8 cellular contexts compared by ENCODE assay signal in the genomic region with DNA sequence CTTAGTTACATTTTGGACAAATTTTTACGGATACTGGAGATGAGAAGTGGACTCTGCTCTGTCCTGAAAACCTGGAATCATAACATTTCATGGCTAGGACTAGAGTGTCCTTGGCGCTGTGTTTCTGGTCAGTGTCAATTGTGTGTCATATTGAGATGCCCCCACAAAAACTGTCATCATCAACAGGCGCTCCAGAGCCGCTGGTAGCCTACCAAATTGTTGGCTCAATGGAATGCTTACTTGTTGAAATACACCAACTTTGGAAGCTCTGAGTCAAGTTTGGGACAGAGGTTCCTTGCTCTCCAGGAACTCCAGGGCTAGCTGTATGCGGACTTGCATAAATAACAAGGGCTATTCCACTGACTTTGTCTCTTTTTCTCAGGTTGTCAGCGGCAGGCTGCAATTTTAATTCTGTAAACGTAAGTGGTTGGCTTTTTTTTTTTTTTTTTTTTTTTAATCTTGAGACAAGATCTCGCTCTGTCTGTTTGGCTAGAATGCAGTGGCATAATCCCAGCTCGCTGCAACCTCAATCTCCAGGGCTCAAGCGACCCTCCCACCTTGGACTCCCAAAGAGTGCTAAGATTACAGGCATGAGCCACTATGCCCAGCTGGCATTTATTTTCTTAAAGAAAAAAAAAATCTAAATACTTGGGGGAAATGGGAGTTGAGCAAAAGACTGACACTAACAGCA. TPM values are rescaled to one million over a fixed set of nuclear protein-coding genes. Genes with fewer than 3 reads are reported as not detected.
A peak's percentile ranks its signal among the peaks of the same experiment; 100 is the strongest.
DNase-seq lines count a peak whose midpoint lies in the region; ATAC-seq and TF ChIP-seq lines count a peak whose summit lies in the region.

No MANE protein-coding gene starts in this region.

- no peaks in the 10 kb centered on the region for H3K36me3 Mint-ChIP-seq in T-helper 2 cell treated with Interferon-gamma antibody and Interleukin-4, amounts not matched to agents 5 μg/mL and 100 μg/mL, for 36 hours (ENCODE audit: low read depth)

- H3K27ac Mint-ChIP-seq in T-helper 2 cell treated with Interferon-gamma antibody and Interleukin-4, amounts not matched to agents 5 μg/mL and 100 μg/mL, for 36 hours: no peak overlapping the region

- no peaks in the 10 kb centered on the region for H3K36me3 ChIP-seq in prostate gland

- TF ChIP-seq CTCF in prostate gland (IDR thresholded peaks at IDR 0.05): no peak

- H3K4me1 ChIP-seq in prostate gland (replicated peaks): no peaks in the 10 kb centered on the region

- 12% methylated on average over 10 of the region's 10 CpGs for WGBS in prostate gland

- peak overlapping the region; percentile 50 to 55 for H3K4me3 ChIP-seq in prostate gland

- H3K27me3 ChIP-seq in prostate gland (replicated peaks; ENCODE audit: insufficient read depth): no peaks in the 10 kb centered on the region

- peak overlapping the region; percentile 77 for H3K4me3 Mint-ChIP-seq in T-helper 2 cell treated with Interferon-gamma antibody and Interleukin-4, amounts not matched to agents 5 μg/mL and 100 μg/mL, for 36 hours

- intact Hi-C loops in prostate gland (cut with DNase I): loop anchor here (10.0 kb wide), 1 partner anchor 128 kb away; no protein-coding TSS in a partner anchor

- peak overlapping the region; percentile 28 to 44 for H3K27ac ChIP-seq in prostate gland

- H3K9me3 Mint-ChIP-seq in T-helper 2 cell treated with Interferon-gamma antibody and Interleukin-4, amounts not matched to agents 5 μg/mL and 100 μg/mL, for 36 hours: no peaks in the 10 kb centered on the region

- H3K4me1 Mint-ChIP-seq in T-helper 2 cell treated with Interferon-gamma antibody and Interleukin-4, amounts not matched to agents 5 μg/mL and 100 μg/mL, for 36 hours (ENCODE audit: low read depth): peaks cover 10% of the 10 kb centered on the region

- peak; percentile 4 for ATAC-seq in GM21576 (IDR thresholded peaks at IDR 0.05; ENCODE audit: unreplicated experiment)
- no peak for ATAC-seq in HG03378 (IDR thresholded peaks at IDR 0.05; ENCODE audit: unreplicated experiment)

- no peak for TF ChIP-seq POLR2A in prostate gland (IDR thresholded peaks at IDR 0.05)

- peaks cover 51% of the 10 kb centered on the region for H3K27me3 Mint-ChIP-seq in T-helper 2 cell treated with Interferon-gamma antibody and Interleukin-4, amounts not matched to agents 5 μg/mL and 100 μg/mL, for 36 hours (ENCODE audit: low read depth)

- DNase-seq in T-helper 2 cell treated with Interferon-gamma antibody and Interleukin-4, amounts not matched to agents 5 μg/mL and 100 μg/mL, for 36 hours (ENCODE audit: low spot score): no peak
- DNase-seq in globus pallidus (ENCODE audit: low spot score): peak; percentile 1
- DNase-seq in prostate gland (ENCODE audit: low spot score): peak; percentile 6
- no peak for DNase-seq in pons (ENCODE audit: low spot score)
- DNase-seq in NCI-H1092 treated with DMSO at 0.1 percent for 48 hours (lab: John Stamatoyannopoulos, UW): no peak
- no peak for DNase-seq in GM19240 (ENCODE audit: insufficient read length, low spot score)

- no peaks in the 10 kb centered on the region for H3K9me3 ChIP-seq in prostate gland

RNA-seq across cellular contexts. Expression of a gene that starts 0.9 kb away (rescaled TPM):
- 10 to 100 TPM in 1 of 2 donors, 1 to 10 TPM in 1; 6.5 to 37.7 TPM for total RNA-seq in prostate gland

Comparison
In these comparisons a context has a peak if more than half of its experiments do, and no peak if none do; other contexts are left out.
1. DNase-seq: peak in globus pallidus (single experiment) and prostate gland (single experiment); none in T-helper 2 cell treated with Interferon-gamma antibody and Interleukin-4, amounts not matched to agents 5 μg/mL and 100 μg/mL, for 36 hours (single experiment), pons (single experiment), NCI-H1092 treated with DMSO at 0.1 percent for 48 hours (single experiment) and GM19240 (single experiment).